ENCODE assay signal across 31 cellular contexts in genomic region chr17:79153367-79154130, GRCh38.
"Had no signal": no experiment of that assay in that cellular context is flagged by ENCODE, and none has a peak within 500 bp of the region (broad histone marks: within the 10 kb centered on the region; RNA-seq: fewer than 3 reads in every experiment).

No MANE protein-coding gene starts in this region.

- H3K4me1 ChIP-seq: esophagus muscularis mucosa, foreskin keratinocyte, heart right ventricle, left lung, parathyroid adenoma, suprapubic skin, transverse colon, upper lobe of right lung, uterus had no signal

- H3K9ac ChIP-seq: parathyroid adenoma had no signal

- H3K4me3 ChIP-seq: coronary artery, esophagus muscularis mucosa, heart right ventricle, left lung, smooth muscle cell, suprapubic skin, transverse colon, upper lobe of right lung, uterus had no signal

- H3K27ac ChIP-seq: coronary artery, esophagus muscularis mucosa, foreskin keratinocyte, heart right ventricle, left lung, neutrophil, parathyroid adenoma, suprapubic skin, transverse colon, upper lobe of right lung, uterus had no signal

- DNase-seq: dermis blood vessel endothelial cell; effector memory CD4-positive, alpha-beta T cell; foreskin keratinocyte; glutamatergic neuron; hippocampal formation; left cardiac atrium; mesendoderm; midbrain; naive thymus-derived CD8-positive, alpha-beta T cell; nephron progenitor cell; stimulated activated CD4-positive, alpha-beta T cell treated with anti-CD3 and anti-CD28 coated beads, Interleukin-12 subunit alpha, Interleukin-12 subunit beta, amount 100 ng/mL, for 4 hours; stimulated activated CD4-positive, alpha-beta T cell treated with anti-CD3 and anti-CD28 coated beads, Interleukin-1b, Interleukin-23, amount 100 ng/mL, for 48 hours; stimulated activated CD4-positive, alpha-beta T cell treated with anti-CD3 and anti-CD28 coated beads, Interleukin-4, amount 100 ng/mL, for 1 hour; stimulated activated CD8-positive, alpha-beta memory T cell treated with anti-CD3 and anti-CD28 coated beads, Interleukin-4, amount 100 ng/mL, for 48 hours; stimulated activated naive CD4-positive, alpha-beta T cell; stimulated activated naive CD8-positive, alpha-beta T cell treated with anti-CD3 and anti-CD28 coated beads, Interleukin-15, amount 100 ng/mL, for 72 hours; transverse colon; uterus had no signal

- H3K79me2 ChIP-seq: parathyroid adenoma had no signal

- H3K9me3 Mint-ChIP-seq: naive thymus-derived CD8-positive, alpha-beta T cell; nephron progenitor cell; stimulated activated naive CD8-positive, alpha-beta T cell treated with anti-CD3 and anti-CD28 coated beads, Interleukin-15, amount 100 ng/mL, for 72 hours had no signal

- H2AFZ ChIP-seq: parathyroid adenoma had no signal

- H3K36me3 ChIP-seq: esophagus muscularis mucosa, heart right ventricle, left lung, neutrophil, suprapubic skin, transverse colon, upper lobe of right lung, uterus had no signal

- H3K27me3 ChIP-seq: uterus had no signal

- H3K36me3 Mint-ChIP-seq: naive thymus-derived CD8-positive, alpha-beta T cell had no signal

- ATAC-seq: foreskin keratinocyte; naive thymus-derived CD8-positive, alpha-beta T cell; sciatic nerve; stimulated activated naive CD8-positive, alpha-beta T cell treated with anti-CD3 and anti-CD28 coated beads, Interleukin-15, amount 100 ng/mL, for 72 hours had no signal

- H3K4me3 Mint-ChIP-seq: stimulated activated naive CD8-positive, alpha-beta T cell treated with anti-CD3 and anti-CD28 coated beads, Interleukin-15, amount 100 ng/mL, for 72 hours had no signal

- H3K9me3 ChIP-seq: esophagus muscularis mucosa, heart right ventricle, left lung, neutrophil, suprapubic skin, transverse colon, upper lobe of right lung, uterus had no signal

- H3K27ac Mint-ChIP-seq: naive thymus-derived CD8-positive, alpha-beta T cell; nephron progenitor cell; progenitor cell of endocrine pancreas; stimulated activated naive CD8-positive, alpha-beta T cell treated with anti-CD3 and anti-CD28 coated beads, Interleukin-15, amount 100 ng/mL, for 72 hours had no signal

- FAIRE-seq: endothelial cell of umbilical vein, islet of Langerhans had no signal

- H3K4me1 Mint-ChIP-seq: naive thymus-derived CD8-positive, alpha-beta T cell; stimulated activated naive CD8-positive, alpha-beta T cell treated with anti-CD3 and anti-CD28 coated beads, Interleukin-15, amount 100 ng/mL, for 72 hours had no signal

- H3K4me2 ChIP-seq: smooth muscle cell had no signal
